10 cellular contexts compared by ENCODE assay signal in the genomic region with DNA sequence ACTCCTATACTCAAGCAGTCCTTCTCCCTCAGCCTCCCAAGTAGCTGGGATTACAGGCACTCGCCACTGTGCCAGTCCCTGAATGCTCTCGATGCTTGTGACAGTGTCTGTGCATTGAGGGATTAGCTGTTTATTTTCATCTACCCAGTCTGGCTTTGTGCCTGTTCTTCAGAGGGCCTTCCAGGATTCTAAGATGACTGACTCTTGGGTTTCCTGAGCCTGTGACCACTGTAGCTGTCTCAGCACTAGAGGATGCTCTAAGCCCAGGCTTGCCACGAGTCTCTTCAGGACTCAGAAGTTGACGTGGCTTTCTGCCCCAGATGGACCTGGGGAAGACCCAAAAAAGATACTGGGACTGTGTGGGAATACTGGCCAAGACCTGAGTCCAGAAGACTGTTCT.
DNase-seq lines count a peak whose midpoint lies in the region; ATAC-seq lines count a peak whose summit lies in the region.
"Had no signal": no experiment of that assay in that cellular context is flagged by ENCODE, and none has a peak within 500 bp of the region (broad histone marks: within the 10 kb centered on the region; RNA-seq: fewer than 3 reads in every experiment).

No MANE protein-coding gene starts in this region.

- intact Hi-C loops in sciatic nerve (cut with DNase I): no loop called here

- DNase-seq in NCI-H446 treated with DMSO at 0.1 percent for 48 hours (lab: John Stamatoyannopoulos, UW) (peak; percentile 24), fibroblast of gingiva (ENCODE audit: low read depth) (peak; percentile 21), sciatic nerve (ENCODE audit: low spot score) (no peak), iPS-NIHi11 (ENCODE audit: low spot score) (no peak), COR-L47 (lab: John Stamatoyannopoulos, UW) (no peak)
- DNase-seq: activated CD8-positive, alpha-beta memory T cell treated with anti-CD3 and anti-CD28 coated beads, Interleukin-2, amount 50 U/mL, for 4 hours; EL; NCI-H524 had no signal

- ATAC-seq in GM18867 (IDR thresholded peaks at IDR 0.05; ENCODE audit: unreplicated experiment) (peak; percentile 45), sciatic nerve (peak; percentile 23), HG03139 (IDR thresholded peaks at IDR 0.05; ENCODE audit: unreplicated experiment) (no peak)

Comparison
In these comparisons a context has a peak if more than half of its experiments do, and no peak if none do; other contexts are left out.
1. DNase-seq: peak in NCI-H446 treated with DMSO at 0.1 percent for 48 hours (single experiment) and fibroblast of gingiva (single experiment); none in sciatic nerve (single experiment), iPS-NIHi11 (single experiment) and COR-L47 (single experiment).